In genomic region chr11:17932472-17932871, GRCh38 we compare ENCODE assay signal across 1 cellular context.
TF ChIP-seq lines count a peak whose summit lies in the region.

No MANE protein-coding gene starts in this region.

TF ChIP-seq in SK-N-SH, 30 proteins besides CTCF, POLR2A, EP300 and RAD21 (continued from another document):
- TF ChIP-seq JUND (IDR thresholded peaks at IDR 0.05) (no peak), TAF1 (IDR thresholded peaks at IDR 0.05; ENCODE audit: borderline replicate concordance, low read depth, low read length) (no peak), SMC3 (IDR thresholded peaks at IDR 0.05; ENCODE audit: low read depth, low read length) (no peak), PBX3 (IDR thresholded peaks at IDR 0.05) (no peak)
TF ChIP-seq in SK-N-SH: peak in this region for 0.
